ENCODE assay signal across 15 cellular contexts in genomic region chr3:13715167-13715954, GRCh38.
DNase-seq lines count a peak whose midpoint lies in the region; ATAC-seq and TF ChIP-seq lines count a peak whose summit lies in the region.
"Had no signal": no experiment of that assay in that cellular context is flagged by ENCODE, and none has a peak within 500 bp of the region (broad histone marks: within the 10 kb centered on the region; RNA-seq: fewer than 3 reads in every experiment).

No MANE protein-coding gene starts in this region.

- H3K9me3 Mint-ChIP-seq in activated T-cell treated with anti-CD3 and anti-CD28 coated beads, Interleukin-2, amount 50 U/mL, for 72 hours, result peaks cover 24 to 25% of the 10 kb centered on the region in 2 donors
- H3K9me3 Mint-ChIP-seq in stimulated activated naive B cell treated with anti-CD40 and anti-IgM and Interleukin-4, amounts not matched to agents 10 μg/mL and 1 μg/mL and 100 μg/mL, for 72 hours, result peaks cover 42 to 43% of the 10 kb centered on the region in 2 donors

- no peak for TF ChIP-seq CTCF in lower leg skin (IDR thresholded peaks at IDR 0.05)

- 72 to 87% methylated on average over 4 of the region's 4 CpGs for WGBS in lower leg skin, 2 donors

- H3K4me3 ChIP-seq in lower leg skin (ENCODE audit: low read depth, poor library complexity, severe bottlenecking), result no peak overlapping the region
- H3K4me3 ChIP-seq: heart right ventricle had no signal

- no peak for TF ChIP-seq POLR2A in lower leg skin (IDR thresholded peaks at IDR 0.05)

- H3K27ac Mint-ChIP-seq in activated T-cell treated with anti-CD3 and anti-CD28 coated beads, Interleukin-2, amount 50 U/mL, for 72 hours, result no peak overlapping the region
- H3K27ac Mint-ChIP-seq in stimulated activated naive B cell treated with anti-CD40 and anti-IgM and Interleukin-4, amounts not matched to agents 10 μg/mL and 1 μg/mL and 100 μg/mL, for 72 hours, result no peak overlapping the region

- no peak overlapping the region for H3K4me3 Mint-ChIP-seq in activated T-cell treated with anti-CD3 and anti-CD28 coated beads, Interleukin-2, amount 50 U/mL, for 72 hours
- H3K4me3 Mint-ChIP-seq in stimulated activated naive B cell treated with anti-CD40 and anti-IgM and Interleukin-4, amounts not matched to agents 10 μg/mL and 1 μg/mL and 100 μg/mL, for 72 hours, result no peak overlapping the region
- H3K4me3 Mint-ChIP-seq: stimulated activated naive CD8-positive, alpha-beta T cell treated with anti-CD3 and anti-CD28 coated beads, Interleukin-15, amount 100 ng/mL, for 72 hours had no signal

- no peaks in the 10 kb centered on the region for H3K27me3 Mint-ChIP-seq in activated T-cell treated with anti-CD3 and anti-CD28 coated beads, Interleukin-2, amount 50 U/mL, for 72 hours (ENCODE audit: low read depth)
- peaks cover 23 to 43% of the 10 kb centered on the region in 2 donors for H3K27me3 Mint-ChIP-seq in stimulated activated naive B cell treated with anti-CD40 and anti-IgM and Interleukin-4, amounts not matched to agents 10 μg/mL and 1 μg/mL and 100 μg/mL, for 72 hours
- H3K27me3 Mint-ChIP-seq: stimulated activated naive CD8-positive, alpha-beta T cell treated with anti-CD3 and anti-CD28 coated beads, Interleukin-15, amount 100 ng/mL, for 72 hours had no signal

- intact Hi-C loops in lower leg skin (cut with DNase I; ENCODE audit: low total_unique reads), result no loop called here

- ATAC-seq in activated T-cell treated with anti-CD3 and anti-CD28 coated beads, Interleukin-2, amount 50 U/mL, for 72 hours (replicated peaks in 1 of 2), result no peak
- ATAC-seq in GM21381 (IDR thresholded peaks at IDR 0.05; ENCODE audit: unreplicated experiment) (no peak), GM18870 (IDR thresholded peaks at IDR 0.05; ENCODE audit: unreplicated experiment) (no peak)
- ATAC-seq in stimulated activated naive B cell treated with anti-CD40 and anti-IgM and Interleukin-4, amounts not matched to agents 10 μg/mL and 1 μg/mL and 100 μg/mL, for 72 hours (replicated peaks), result no peak
- ATAC-seq: heart right ventricle; Right ventricle myocardium inferior; stimulated activated naive CD8-positive, alpha-beta T cell treated with anti-CD3 and anti-CD28 coated beads, Interleukin-15, amount 100 ng/mL, for 72 hours had no signal

- peak; percentile 4 for DNase-seq in activated T-cell treated with anti-CD3 and anti-CD28 coated beads, Interleukin-2, amount 50 U/mL, for 48 hours
- DNase-seq in activated T-cell treated with anti-CD3 and anti-CD28 coated beads, Interleukin-2, amount 50 U/mL, for 72 hours, result no peak
- peak; percentile 4 for DNase-seq in activated CD8-positive, alpha-beta memory T cell treated with anti-CD3 and anti-CD28 coated beads, Interleukin-2, amount 50 U/mL, for 4 hours
- peak; percentile 7 to 70 for DNase-seq in lower leg skin (ENCODE audit: low spot score in 2 of 2)
- DNase-seq in ureter (ENCODE audit: low spot score), result peak; percentile 29
- DNase-seq in stimulated activated naive B cell treated with anti-CD40 and anti-IgM and Interleukin-4, amounts not matched to agents 10 μg/mL and 1 μg/mL and 100 μg/mL, for 72 hours, result no peak
- DNase-seq: activated naive CD4-positive, alpha-beta T cell; C1 segment of cervical spinal cord; NCI-H1417 treated with DMSO at 0.1 percent for 48 hours; NCI-H524 treated with DMSO at 0.1 percent for 48 hours had no signal

- H3K36me3 Mint-ChIP-seq in activated T-cell treated with anti-CD3 and anti-CD28 coated beads, Interleukin-2, amount 50 U/mL, for 72 hours (ENCODE audit: insufficient read depth in 2 of 2), result peaks cover 0 to 3% of the 10 kb centered on the region in 2 donors
- H3K36me3 Mint-ChIP-seq in stimulated activated naive B cell treated with anti-CD40 and anti-IgM and Interleukin-4, amounts not matched to agents 10 μg/mL and 1 μg/mL and 100 μg/mL, for 72 hours, result peaks cover 5 to 14% of the 10 kb centered on the region in 2 donors

- H3K4me1 Mint-ChIP-seq in activated T-cell treated with anti-CD3 and anti-CD28 coated beads, Interleukin-2, amount 50 U/mL, for 72 hours (ENCODE audit: low read depth), result no peaks in the 10 kb centered on the region
- no peaks in the 10 kb centered on the region for H3K4me1 Mint-ChIP-seq in stimulated activated naive B cell treated with anti-CD40 and anti-IgM and Interleukin-4, amounts not matched to agents 10 μg/mL and 1 μg/mL and 100 μg/mL, for 72 hours
- H3K4me1 Mint-ChIP-seq: stimulated activated naive CD8-positive, alpha-beta T cell treated with anti-CD3 and anti-CD28 coated beads, Interleukin-15, amount 100 ng/mL, for 72 hours had no signal

Comparison
In these comparisons a context has a peak if more than half of its experiments do, and no peak if none do; other contexts are left out.
1. DNase-seq: peak in activated T-cell treated with anti-CD3 and anti-CD28 coated beads, Interleukin-2, amount 50 U/mL, for 48 hours (2 of 2), activated CD8-positive, alpha-beta memory T cell treated with anti-CD3 and anti-CD28 coated beads, Interleukin-2, amount 50 U/mL, for 4 hours (single experiment), lower leg skin (2 of 2) and ureter (single experiment); none in activated T-cell treated with anti-CD3 and anti-CD28 coated beads, Interleukin-2, amount 50 U/mL, for 72 hours (0 of 2) and stimulated activated naive B cell treated with anti-CD40 and anti-IgM and Interleukin-4, amounts not matched to agents 10 μg/mL and 1 μg/mL and 100 μg/mL, for 72 hours (single experiment).